25 cellular contexts compared by ENCODE assay signal in the genomic region with DNA sequence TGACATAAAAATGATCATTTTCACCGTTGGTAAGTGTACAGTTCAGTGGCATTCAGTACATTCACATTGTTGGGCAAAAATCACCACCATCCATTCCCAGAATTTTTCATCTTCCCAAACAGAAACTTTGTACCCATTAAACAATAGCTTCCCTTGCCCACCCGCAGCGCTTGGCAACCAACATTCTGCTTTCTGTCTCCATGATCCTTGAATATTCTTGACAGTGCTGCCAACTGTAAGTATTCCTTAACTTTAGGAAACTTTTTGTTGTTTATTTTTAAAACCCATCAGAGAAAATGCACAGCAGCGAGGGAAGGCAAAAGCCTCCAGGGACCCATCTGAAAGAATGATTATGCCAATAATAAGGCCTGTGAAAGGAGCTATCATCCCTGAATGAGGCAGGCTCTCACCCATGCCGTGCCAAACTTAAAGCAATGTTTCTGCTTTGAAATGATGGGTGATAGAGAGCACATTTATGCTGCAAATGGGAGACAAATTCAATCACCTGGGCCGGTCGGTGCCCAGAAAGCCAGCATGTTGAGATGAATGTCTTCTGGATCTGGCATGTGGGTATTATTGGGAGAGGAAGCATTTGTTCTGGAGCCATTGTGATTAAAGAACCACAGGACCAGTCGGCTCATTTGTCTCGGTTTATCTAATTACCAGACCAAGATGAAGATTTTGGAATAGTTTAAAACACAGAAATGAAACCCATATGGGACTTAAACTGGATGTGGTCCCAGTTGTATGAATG.
DNase-seq lines count a peak whose midpoint lies in the region; ATAC-seq and TF ChIP-seq lines count a peak whose summit lies in the region.
"Had no signal": no experiment of that assay in that cellular context is flagged by ENCODE, and none has a peak within 500 bp of the region (broad histone marks: within the 10 kb centered on the region; RNA-seq: fewer than 3 reads in every experiment).

No MANE protein-coding gene starts in this region.

- H3K4me3 ChIP-seq in SJSA1, result no peak overlapping the region
- H3K4me3 ChIP-seq in adrenal gland, result no peak overlapping the region
- H3K4me3 ChIP-seq in right lobe of liver, result no peak overlapping the region
- peak overlapping the region in 1 of 2 donors; percentile 3 for H3K4me3 ChIP-seq in tibial artery
- H3K4me3 ChIP-seq in spleen, result no peak overlapping the region
- H3K4me3 ChIP-seq: A549 had no signal

- H3K9me3 ChIP-seq in SJSA1 (replicated peaks) (no peaks in the 10 kb centered on the region), adrenal gland (replicated peaks in 1 of 3) (no peaks in the 10 kb centered on the region), right lobe of liver (no peaks in the 10 kb centered on the region), tibial artery (no peaks in the 10 kb centered on the region), spleen (no peaks in the 10 kb centered on the region)
- H3K9me3 ChIP-seq: A549 had no signal

- no peak overlapping the region for H3K4me3 Mint-ChIP-seq in natural killer cell
- H3K4me3 Mint-ChIP-seq: CD4-positive, alpha-beta memory T cell had no signal

- DNase-seq in SJSA1 (ENCODE audit: low read depth in 1 of 2, low spot score in 2 of 2), result peak; percentile 51 to 66
- DNase-seq in adrenal gland, result no peak
- DNase-seq in right lobe of liver, result no peak
- no peak for DNase-seq in tibial artery
- DNase-seq in natural killer cell, result no peak
- no peak for DNase-seq in spleen
- DNase-seq in putamen (ENCODE audit: low spot score), result no peak
- DNase-seq: AML-193; C1 segment of cervical spinal cord; CD4-positive, alpha-beta memory T cell; COR-L47; KBM-7; NCI-H1048; NCI-H1417; NCI-H1694; NCI-H2081 treated with DMSO at 0.1 percent for 48 hours; NCI-H2171; NCI-H226; NCI-H510A; NCI-H69; Right ventricle myocardium superior; RPMI8226 had no signal

- no peaks in the 10 kb centered on the region for H3K9me3 Mint-ChIP-seq in natural killer cell
- H3K9me3 Mint-ChIP-seq: CD4-positive, alpha-beta memory T cell had no signal

- intact Hi-C loops in adrenal gland (cut with DNase I), result no loop called here
- intact Hi-C loops in right lobe of liver (cut with DNase I), result no loop called here
- intact Hi-C loops in tibial artery (cut with DNase I; ENCODE audit: low total_unique reads), result no loop called here
- intact Hi-C loops in natural killer cell (cut with micrococcal nuclease), result no loop called here
- intact Hi-C loops in spleen (cut with DNase I; ENCODE audit: low total_unique reads), result no loop called here

- H3K4me1 Mint-ChIP-seq in natural killer cell, result no peaks in the 10 kb centered on the region
- H3K4me1 Mint-ChIP-seq: CD4-positive, alpha-beta memory T cell had no signal

- peaks cover 30% of the 10 kb centered on the region for H3K4me1 ChIP-seq in SJSA1 (replicated peaks)
- H3K4me1 ChIP-seq in adrenal gland (replicated peaks in 1 of 2), result peaks cover 13 to 22% of the 10 kb centered on the region in 2 donors
- peaks cover 0 to 11% (median 2%) of the 10 kb centered on the region in 4 donors for H3K4me1 ChIP-seq in right lobe of liver
- H3K4me1 ChIP-seq in tibial artery, result peaks cover 0 to 23% (median 14%) of the 10 kb centered on the region in 4 donors
- H3K4me1 ChIP-seq in spleen, result peaks cover 0 to 9% (median 0%) of the 10 kb centered on the region in 6 donors
- H3K4me1 ChIP-seq: A549 had no signal

- peaks cover 0 to 10% of the 10 kb centered on the region in 2 donors for H3K27me3 Mint-ChIP-seq in natural killer cell (ENCODE audit: low read depth in 2 of 2)

- no peak overlapping the region for H3K27ac Mint-ChIP-seq in natural killer cell
- H3K27ac Mint-ChIP-seq: CD4-positive, alpha-beta memory T cell had no signal

- no peak for TF ChIP-seq POLR2A in adrenal gland (IDR thresholded peaks at IDR 0.05)
- no peak for TF ChIP-seq POLR2A in right lobe of liver (IDR thresholded peaks at IDR 0.05)
- TF ChIP-seq POLR2A in spleen (IDR thresholded peaks at IDR 0.05), result no peak

- peak in 2 of 4 donors; percentile 4 to 45 for ATAC-seq in right lobe of liver
- ATAC-seq in natural killer cell, result no peak
- no peak for ATAC-seq in HG02870 (IDR thresholded peaks at IDR 0.05; ENCODE audit: unreplicated experiment)
- ATAC-seq: A549, HCT116 had no signal

- H3K36me3 Mint-ChIP-seq in natural killer cell, result no peaks in the 10 kb centered on the region
- H3K36me3 Mint-ChIP-seq: CD4-positive, alpha-beta memory T cell had no signal

- 73 to 79% (median 76%) methylated on average over 9 of the region's 9 CpGs for WGBS in adrenal gland, 4 donors
- WGBS in right lobe of liver (ENCODE audit: insufficient coverage, low coverage, low lambda C conversion rate, missing lambda C conversion rate), result 55% methylated on average over 8 of the region's 9 CpGs
- WGBS in spleen, 5 donors, result 80 to 94% (median 90%) methylated on average over 9 of the region's 9 CpGs

- TF ChIP-seq CTCF in adrenal gland (IDR thresholded peaks at IDR 0.05) (no peak), right lobe of liver (IDR thresholded peaks at IDR 0.05) (no peak), tibial artery (IDR thresholded peaks at IDR 0.05) (no peak), natural killer cell (IDR thresholded peaks at IDR 0.05) (no peak), spleen (IDR thresholded peaks at IDR 0.05 in 8 of 11, conservative IDR thresholded peaks at IDR 0.05 in 3 of 11) (no peak)

- H3K27ac ChIP-seq in SJSA1 (peak overlapping the region; percentile 70), adrenal gland (peak overlapping the region in 4 of 5 donors; percentile 44 to 75 (median 70)), right lobe of liver (peak overlapping the region; percentile 35 to 83 (median 44)), tibial artery (peak overlapping the region; percentile 64), spleen (peak overlapping the region in 2 of 8 donors; percentile 6 to 18)
- H3K27ac ChIP-seq: A549 had no signal

- H3K36me3 ChIP-seq in SJSA1 (no peaks in the 10 kb centered on the region), adrenal gland (replicated peaks in 1 of 2) (no peaks in the 10 kb centered on the region), right lobe of liver (no peaks in the 10 kb centered on the region), tibial artery (no peaks in the 10 kb centered on the region), spleen (no peaks in the 10 kb centered on the region)

- H3K27me3 ChIP-seq in SJSA1 (replicated peaks) (no peaks in the 10 kb centered on the region), adrenal gland (no peaks in the 10 kb centered on the region), right lobe of liver (no peaks in the 10 kb centered on the region), tibial artery (no peaks in the 10 kb centered on the region), spleen (replicated peaks in 1 of 7) (no peaks in the 10 kb centered on the region)

Comparison
In these comparisons a context has a peak if more than half of its experiments do, and no peak if none do; other contexts are left out.
1. DNase-seq: peak in SJSA1 (2 of 2); none in adrenal gland (0 of 7), right lobe of liver (0 of 3), tibial artery (0 of 2), natural killer cell (single experiment), spleen (single experiment) and putamen (single experiment).